Comparison of ENCODE assay signal across 23 cellular contexts in the genomic region with DNA sequence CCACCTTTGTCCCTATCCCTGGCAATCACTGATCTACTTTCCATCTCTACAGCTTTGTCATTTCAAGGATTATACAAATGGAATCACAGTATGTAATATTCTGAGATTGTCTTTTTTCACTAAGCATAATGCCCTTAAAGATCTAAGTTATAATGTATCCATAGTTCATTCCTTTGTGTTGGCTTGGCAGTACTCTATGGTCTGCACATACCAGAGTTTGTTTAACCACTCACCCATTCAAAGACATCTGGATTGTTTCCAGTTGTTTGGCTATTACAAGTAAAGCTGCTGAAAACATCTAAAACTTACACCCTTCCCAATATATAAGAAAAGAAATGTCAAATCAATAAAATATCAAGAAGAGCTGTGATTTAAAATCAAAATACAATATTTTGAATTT. TPM values are rescaled to one million over a fixed set of nuclear protein-coding genes. Genes with fewer than 3 reads are reported as not detected.
DNase-seq lines count a peak whose midpoint lies in the region; ATAC-seq and TF ChIP-seq lines count a peak whose summit lies in the region.
"Had no signal": no experiment of that assay in that cellular context is flagged by ENCODE, and none has a peak within 500 bp of the region (broad histone marks: within the 10 kb centered on the region; RNA-seq: fewer than 3 reads in every experiment).

No MANE protein-coding gene starts in this region.

- H3K9ac ChIP-seq in adipocyte (ENCODE audit: low read length), result no peak overlapping the region
- H3K9ac ChIP-seq: SK-N-SH had no signal

- DNase-seq in AG10803 (ENCODE audit: low read depth) (peak; percentile 6), NCI-H2029 (lab: John Stamatoyannopoulos, UW) (peak; percentile 8), adipocyte (ENCODE audit: low read depth) (peak; percentile 18), fibroblast of mammary gland (ENCODE audit: low read depth) (peak; percentile 18), DMS79 (lab: John Stamatoyannopoulos, UW) (no peak), lower leg skin (ENCODE audit: low spot score in 2 of 2) (no peak)
- DNase-seq in activated CD4-positive, alpha-beta T cell treated with anti-CD3 and anti-CD28 coated beads for 36 hours, result no peak
- DNase-seq: 8988T, Caco-2, EL, GOT3, KG1, MV-4-11, NCI-H1694 treated with DMSO at 0.1 percent for 48 hours, NCI-H446, NCI-H526 treated with DMSO at 0.1 percent for 48 hours, OCI-M1, SHP77 treated with DMSO at 0.1 percent for 48 hours, SK-N-SH had no signal

- no peak for ATAC-seq in activated CD4-positive, alpha-beta T cell treated with anti-CD3 and anti-CD28 coated beads for 36 hours
- no peak for ATAC-seq in GM18520 (IDR thresholded peaks at IDR 0.05; ENCODE audit: unreplicated experiment)
- ATAC-seq: HepG2 had no signal

- H3K4me3 Mint-ChIP-seq in activated CD4-positive, alpha-beta T cell treated with anti-CD3 and anti-CD28 coated beads for 36 hours, result no peak overlapping the region
- H3K4me3 Mint-ChIP-seq: B cell had no signal

- peaks cover 14% of the 10 kb centered on the region for H3K27me3 ChIP-seq in adipocyte (replicated peaks; ENCODE audit: control insufficient read depth, insufficient read depth, low read length)

- TF ChIP-seq POLR2A in lower leg skin (IDR thresholded peaks at IDR 0.05), result no peak

- no peak for TF ChIP-seq CTCF in AG10803 (conservative IDR thresholded peaks at IDR 0.05; ENCODE audit: low read length)
- TF ChIP-seq CTCF in fibroblast of mammary gland (conservative IDR thresholded peaks at IDR 0.05; ENCODE audit: control insufficient read depth, insufficient read depth, low read depth, low read length), result no peak
- TF ChIP-seq CTCF in lower leg skin (IDR thresholded peaks at IDR 0.05), result no peak

- H3K27me3 Mint-ChIP-seq in activated CD4-positive, alpha-beta T cell treated with anti-CD3 and anti-CD28 coated beads for 36 hours, result no peaks in the 10 kb centered on the region

- H3K9me3 ChIP-seq in adipocyte (ENCODE audit: control insufficient read depth, low read length), result peaks cover 5% of the 10 kb centered on the region
- H3K9me3 ChIP-seq: Caco-2, SK-N-SH had no signal

- no peaks in the 10 kb centered on the region for H3K4me1 Mint-ChIP-seq in activated CD4-positive, alpha-beta T cell treated with anti-CD3 and anti-CD28 coated beads for 36 hours
- H3K4me1 Mint-ChIP-seq: B cell had no signal

- POLR2A ChIA-PET in activated CD4-positive, alpha-beta T cell treated with anti-CD3 and anti-CD28 coated beads for 36 hours (lab: Charles Lee), result no interaction called here

- H3K4me1 ChIP-seq in adipocyte (ENCODE audit: control insufficient read depth, insufficient read depth, low read length), result no peaks in the 10 kb centered on the region
- H3K4me1 ChIP-seq: Caco-2 had no signal

- intact Hi-C loops in activated CD4-positive, alpha-beta T cell treated with anti-CD3 and anti-CD28 coated beads for 36 hours (cut with DNase I, micrococcal nuclease), result no loop called here
- intact Hi-C loops in lower leg skin (cut with DNase I; ENCODE audit: low total_unique reads), result no loop called here

- H3K27ac Mint-ChIP-seq in activated CD4-positive, alpha-beta T cell treated with anti-CD3 and anti-CD28 coated beads for 36 hours, result no peak overlapping the region
- H3K27ac Mint-ChIP-seq: B cell had no signal

- peaks cover 2% of the 10 kb centered on the region for H3K9me3 Mint-ChIP-seq in activated CD4-positive, alpha-beta T cell treated with anti-CD3 and anti-CD28 coated beads for 36 hours (ENCODE audit: low read depth)

- CTCF ChIA-PET in activated CD4-positive, alpha-beta T cell treated with anti-CD3 and anti-CD28 coated beads for 36 hours (lab: Charles Lee), result no interaction called here

- no peak overlapping the region for H3K4me3 ChIP-seq in AG10803 (ENCODE audit: low read length)
- no peak overlapping the region for H3K4me3 ChIP-seq in adipocyte (ENCODE audit: low read length)
- H3K4me3 ChIP-seq in fibroblast of mammary gland (ENCODE audit: control insufficient read depth, low read depth, low read length), result no peak overlapping the region
- no peak overlapping the region for H3K4me3 ChIP-seq in lower leg skin (ENCODE audit: low read depth, poor library complexity, severe bottlenecking)

- H3K36me3 ChIP-seq in adipocyte (ENCODE audit: control insufficient read depth, insufficient read depth, low read length, severe bottlenecking), result no peaks in the 10 kb centered on the region

- no peaks in the 10 kb centered on the region for H3K36me3 Mint-ChIP-seq in activated CD4-positive, alpha-beta T cell treated with anti-CD3 and anti-CD28 coated beads for 36 hours (ENCODE audit: low read depth)

RNA-seq across cellular contexts. Expression of gene AWAT1, which starts 26.0 kb away (rescaled TPM):
- not detected for total RNA-seq in activated CD4-positive, alpha-beta T cell treated with anti-CD3 and anti-CD28 coated beads for 36 hours
- total RNA-seq in lower leg skin, result 1 to 10 TPM in 2 of 4 donors, under 1 TPM in 2; 0.46 to 6.2 (median 1.7) TPM
- total RNA-seq: B cell, Caco-2, HepG2, RPMI7951 had no signal

RNA-seq across cellular contexts. Expression of gene DGAT2L6, which starts 31.2 kb away (rescaled TPM):
- not detected for total RNA-seq in activated CD4-positive, alpha-beta T cell treated with anti-CD3 and anti-CD28 coated beads for 36 hours
- total RNA-seq in lower leg skin, result 10 to 100 TPM in 2 of 4 donors, 1 to 10 TPM in 1, under 1 TPM in 1; 0.42 to 24.9 (median 12.3) TPM
- total RNA-seq: B cell, Caco-2, HepG2, RPMI7951 had no signal

RNA-seq across cellular contexts. Expression of gene P2RY4, which starts 51.5 kb away (rescaled TPM):
- total RNA-seq in activated CD4-positive, alpha-beta T cell treated with anti-CD3 and anti-CD28 coated beads for 36 hours, result under 1 TPM; 0.11 to 0.23 TPM
- 1 to 10 TPM in 3 of 4 donors, under 1 TPM in 1; 0.30 to 7.4 (median 3.9) TPM for total RNA-seq in lower leg skin

RNA-seq across cellular contexts. Expression of gene ARR3, which starts 59.7 kb away (rescaled TPM):
- total RNA-seq in activated CD4-positive, alpha-beta T cell treated with anti-CD3 and anti-CD28 coated beads for 36 hours, result not detected
- under 1 TPM in 1 of 4 donors, not detected in 3; 0.25 TPM for total RNA-seq in lower leg skin
- total RNA-seq: B cell, Caco-2, HepG2, RPMI7951 had no signal

Comparison
In these comparisons a context has a peak if more than half of its experiments do, and no peak if none do; other contexts are left out.
1. DNase-seq: peak in AG10803 (single experiment), NCI-H2029 (single experiment), adipocyte (single experiment) and fibroblast of mammary gland (single experiment); none in DMS79 (single experiment), activated CD4-positive, alpha-beta T cell treated with anti-CD3 and anti-CD28 coated beads for 36 hours (single experiment) and lower leg skin (0 of 2).